Comparison of ENCODE assay signal across 8 cellular contexts in genomic region chr1:65310078-65310587, GRCh38. TPM values are rescaled to one million over a fixed set of nuclear protein-coding genes. Genes with fewer than 3 reads are reported as not detected.
DNase-seq lines count a peak whose midpoint lies in the region; ATAC-seq, FAIRE-seq and TF ChIP-seq lines count a peak whose summit lies in the region.

No MANE protein-coding gene starts in this region.

- H3K36me3 Mint-ChIP-seq in astrocyte (ENCODE audit: low read depth, unreplicated experiment) = no peaks in the 10 kb centered on the region

- peaks cover 2% of the 10 kb centered on the region for H3K27me3 Mint-ChIP-seq in astrocyte (ENCODE audit: low read depth, unreplicated experiment)

- no peak for ATAC-seq in upper lobe of left lung (ENCODE audit: low FRiP score in 2 of 2)

- peaks cover 3% of the 10 kb centered on the region for H3K4me1 ChIP-seq in astrocyte (ENCODE audit: insufficient read depth, low read length)
- H3K4me1 ChIP-seq in keratinocyte (ENCODE audit: control insufficient read depth, extremely low read depth, insufficient read depth, low read length) = no peaks in the 10 kb centered on the region
- H3K4me1 ChIP-seq in upper lobe of left lung = peaks cover 11 to 17% (median 15%) of the 10 kb centered on the region in 4 donors

- TF ChIP-seq EP300 in upper lobe of left lung (IDR thresholded peaks at IDR 0.05) = no peak

- no peak overlapping the region for H3K9ac ChIP-seq in astrocyte (ENCODE audit: low read length)
- no peak overlapping the region for H3K9ac ChIP-seq in keratinocyte (ENCODE audit: control insufficient read depth, extremely low read depth, insufficient read depth, low read length)

- TF ChIP-seq POLR2A in upper lobe of left lung (IDR thresholded peaks at IDR 0.05) = no peak

- H3K27ac Mint-ChIP-seq in astrocyte (ENCODE audit: unreplicated experiment) = no peak overlapping the region

- H3K79me2 ChIP-seq in astrocyte (ENCODE audit: insufficient read depth, low read length) (no peaks in the 10 kb centered on the region), keratinocyte (ENCODE audit: control insufficient read depth, insufficient read depth, low read length) (no peaks in the 10 kb centered on the region)

- H3K36me3 ChIP-seq in astrocyte (ENCODE audit: insufficient read depth, low read length) (no peaks in the 10 kb centered on the region), keratinocyte (ENCODE audit: control insufficient read depth in 2 of 2, extremely low read depth in 1 of 2, insufficient read depth in 2 of 2, low read length in 2 of 2) (no peaks in the 10 kb centered on the region), upper lobe of left lung (no peaks in the 10 kb centered on the region), MG63 (no peaks in the 10 kb centered on the region)

- H3K9me3 Mint-ChIP-seq in astrocyte (ENCODE audit: unreplicated experiment) = no peaks in the 10 kb centered on the region

- H3K4me3 ChIP-seq in astrocyte (ENCODE audit: insufficient read depth, low read depth, low read length) = peak overlapping the region; percentile 51
- peak overlapping the region in 1 of 3 experiments; percentile 39 for H3K4me3 ChIP-seq in keratinocyte (ENCODE audit: control insufficient read depth in 2 of 3, extremely low read depth in 1 of 3, insufficient read depth in 2 of 3, low read depth in 1 of 3, low read length in 3 of 3)
- H3K4me3 ChIP-seq in upper lobe of left lung = peak overlapping the region in 3 of 4 donors; percentile 32 to 52 (median 51)
- H3K4me3 ChIP-seq in MG63 = no peak overlapping the region

- whole genome bisulfite sequencing in upper lobe of left lung, 2 donors = 8 to 10% methylated on average over 8 to 9 of the region's 12 CpGs

- H4K20me1 ChIP-seq in astrocyte (ENCODE audit: insufficient read depth, low read length) = peaks cover 4% of the 10 kb centered on the region
- no peaks in the 10 kb centered on the region for H4K20me1 ChIP-seq in keratinocyte (ENCODE audit: control insufficient read depth, extremely low read depth, insufficient read depth, low read length)

- no peaks in the 10 kb centered on the region for H3K9me3 ChIP-seq in astrocyte (ENCODE audit: insufficient read depth, low read depth, low read length)
- H3K9me3 ChIP-seq in keratinocyte (ENCODE audit: control insufficient read depth, low read depth, low read length) = no peaks in the 10 kb centered on the region
- no peaks in the 10 kb centered on the region for H3K9me3 ChIP-seq in upper lobe of left lung
- no peaks in the 10 kb centered on the region for H3K9me3 ChIP-seq in MG63

- H3K4me2 ChIP-seq in astrocyte (ENCODE audit: low read length) = peak overlapping the region; percentile 90
- H3K4me2 ChIP-seq in keratinocyte (ENCODE audit: control insufficient read depth, extremely low read depth, insufficient read depth, low read depth, low read length) = peak overlapping the region; percentile 55

- no peak for FAIRE-seq in astrocyte (lab: Jason Lieb, UNC)
- no peak for FAIRE-seq in keratinocyte (lab: Jason Lieb, UNC)

- peaks cover 3% of the 10 kb centered on the region for H3K4me1 Mint-ChIP-seq in astrocyte (ENCODE audit: low read depth, unreplicated experiment)

- dilution Hi-C loops in keratinocyte (cut with MboI; ENCODE audit: extremely low pct_ligation_motif_present, low sequenced_read_pairs) = no loop called here

- H3K27me3 ChIP-seq in astrocyte (ENCODE audit: insufficient read depth, low read length) (peaks cover 18% of the 10 kb centered on the region), keratinocyte (ENCODE audit: control insufficient read depth, extremely low read depth, insufficient read depth, low read length) (no peaks in the 10 kb centered on the region), upper lobe of left lung (peaks cover 0 to 12% (median 3%) of the 10 kb centered on the region in 4 donors), MG63 (peaks cover 11% of the 10 kb centered on the region; the same call in 1 of the 2 replicates)

- DNase-seq in COR-L47 (lab: John Stamatoyannopoulos, UW) (peak; percentile 70), NCI-H146 (lab: John Stamatoyannopoulos, UW) (peak; percentile 90), astrocyte (ENCODE audit: low read depth) (no peak), keratinocyte (ENCODE audit: low read depth, low spot score) (no peak), upper lobe of left lung (no peak), dedifferentiated amniotic fluid mesenchymal stem cell (ENCODE audit: extremely low spot score) (no peak), MG63 (no peak)
- no peak for DNase-seq in activated effector memory CD4-positive, alpha-beta T cell treated with anti-CD3 and anti-CD28 coated beads, Interleukin-2, amount 50 U/mL, for 16 hours

- H3K27ac ChIP-seq in astrocyte (ENCODE audit: low read depth, low read length) (no peak overlapping the region), keratinocyte (ENCODE audit: control insufficient read depth, insufficient read depth, low read length) (no peak overlapping the region), upper lobe of left lung (no peak overlapping the region)

- H2AFZ ChIP-seq in astrocyte (ENCODE audit: low read depth, low read length) (peak overlapping the region; percentile 46), keratinocyte (ENCODE audit: control insufficient read depth, low read length) (no peak overlapping the region)

- no peaks in the 10 kb centered on the region for H3K9me1 ChIP-seq in keratinocyte (ENCODE audit: control insufficient read depth, extremely low read depth, insufficient read depth, low read length)

- H3K4me3 Mint-ChIP-seq in astrocyte (ENCODE audit: unreplicated experiment) = peak overlapping the region; percentile 93

- no peak for TF ChIP-seq CTCF in astrocyte (IDR thresholded peaks at IDR 0.05; ENCODE audit: insufficient read depth, low read depth, low read length)
- TF ChIP-seq CTCF in keratinocyte (optimal IDR thresholded peaks at IDR 0.05 in 1 of 3, IDR thresholded peaks at IDR 0.05 in 1 of 3, conservative IDR thresholded peaks at IDR 0.05 in 1 of 3; ENCODE audit: extremely low read depth in 1 of 3, insufficient read depth in 2 of 3, low read length in 3 of 3) = no peak
- TF ChIP-seq CTCF in upper lobe of left lung (IDR thresholded peaks at IDR 0.05) = no peak

RNA-seq across cellular contexts. Expression of gene DNAJC6, which starts 0.8 kb away (rescaled TPM):
- total RNA-seq in astrocyte (7.5 and 8.9 TPM in 2 replicates), upper lobe of left lung (1 to 10 TPM; 3.5 to 5.9 (median 5.2) TPM)
- 5.5 to 8.2 TPM (median 7.7 TPM) in 3 replicates for polyA plus RNA-seq in keratinocyte
- polyA plus RNA-seq in keratinocyte (2011; ENCODE audit: low read depth) = 2.8 TPM
- 3.9 and 8.2 TPM in 2 replicates for polyA plus RNA-seq in keratinocyte (2011; cell fraction: cytosol; rRNA removed)
- 10.2 and 12.3 TPM in 2 replicates for polyA plus RNA-seq in keratinocyte (2011; cell fraction: nucleus; rRNA removed)
- 2.8 and 3.4 TPM in 2 replicates for polyA plus RNA-seq in keratinocyte (2012; ENCODE audit: low replicate concordance)
- polyA minus RNA-seq in keratinocyte = 7.2 to 16.1 TPM (median 10.2 TPM) in 3 replicates
- 7.5 TPM for polyA minus RNA-seq in keratinocyte (2011; cell fraction: cytosol; rRNA and poly(A)+ RNA removed)
- polyA minus RNA-seq in keratinocyte (2011; cell fraction: nucleus; rRNA and poly(A)+ RNA removed) = 16.7 and 34.3 TPM in 2 replicates
- total RNA-seq in MG63 (2014; rRNA removed; shearing (Covaris generic); ENCODE audit: low replicate concordance) = not detected in 2 replicates

Comparison
In these comparisons a context has a peak if more than half of its experiments do, and no peak if none do; other contexts are left out.
1. DNase-seq: peak in COR-L47 (single experiment) and NCI-H146 (single experiment); none in astrocyte (single experiment), keratinocyte (single experiment), upper lobe of left lung (0 of 2), dedifferentiated amniotic fluid mesenchymal stem cell (single experiment), MG63 (single experiment) and activated effector memory CD4-positive, alpha-beta T cell treated with anti-CD3 and anti-CD28 coated beads, Interleukin-2, amount 50 U/mL, for 16 hours (single experiment).